Comparison of ENCODE assay signal across 10 cellular contexts in the genomic region with DNA sequence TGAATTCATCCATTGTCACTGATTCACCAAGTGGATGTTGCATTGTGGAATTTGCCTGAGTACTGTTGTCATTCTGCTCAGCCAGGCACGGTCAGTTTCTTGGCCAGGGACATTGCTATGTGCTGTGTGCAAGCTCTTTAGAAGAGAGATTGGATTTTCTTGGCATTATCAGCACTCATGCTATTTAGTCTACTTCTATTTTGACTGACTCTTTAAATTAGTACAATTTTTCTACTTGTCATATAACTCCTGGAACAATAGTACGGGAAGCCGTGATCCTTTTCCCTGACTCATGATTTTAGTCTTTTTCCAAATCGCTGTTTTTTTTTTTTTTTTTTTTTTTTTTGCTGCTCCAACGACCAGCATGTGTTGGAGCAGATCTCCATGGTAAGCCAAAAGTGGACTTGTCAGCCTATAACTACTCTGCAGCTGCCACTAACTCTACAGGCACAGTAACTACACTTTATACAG.
DNase-seq lines count a peak whose midpoint lies in the region; ATAC-seq, FAIRE-seq and TF ChIP-seq lines count a peak whose summit lies in the region.
"Had no signal": no experiment of that assay in that cellular context is flagged by ENCODE, and none has a peak within 500 bp of the region (broad histone marks: within the 10 kb centered on the region; RNA-seq: fewer than 3 reads in every experiment).

No MANE protein-coding gene starts in this region.

- no peaks in the 10 kb centered on the region for H3K27me3 Mint-ChIP-seq in activated CD4-positive, alpha-beta T cell treated with anti-CD3 and anti-CD28 coated beads, Interleukin-2, amount 10 ng/mL, durations not matched to agents 7 days and 5 days
- H3K27me3 Mint-ChIP-seq in WTC11 (ENCODE audit: low read depth): no peaks in the 10 kb centered on the region

- peaks cover 79% of the 10 kb centered on the region for H3K4me1 Mint-ChIP-seq in activated CD4-positive, alpha-beta T cell treated with anti-CD3 and anti-CD28 coated beads, Interleukin-2, amount 10 ng/mL, durations not matched to agents 7 days and 5 days
- H3K4me1 Mint-ChIP-seq in WTC11: no peaks in the 10 kb centered on the region

- H3K9me3 Mint-ChIP-seq in activated CD4-positive, alpha-beta T cell treated with anti-CD3 and anti-CD28 coated beads, Interleukin-2, amount 10 ng/mL, durations not matched to agents 7 days and 5 days: no peaks in the 10 kb centered on the region
- no peaks in the 10 kb centered on the region for H3K9me3 Mint-ChIP-seq in WTC11

- no peak overlapping the region for H3K4me2 ChIP-seq in HepG2 (ENCODE audit: low read depth, low read length)

- in situ Hi-C loops in HepG2 (cut with HindIII; ENCODE audit: extremely low pct_ligation_motif_present, low pct_unique_long_range_greater_than_20kb): loop anchor here (25.0 kb wide), 1 partner anchor 506 kb away; no protein-coding TSS in a partner anchor

- no peak for TF ChIP-seq EP300 in HepG2 (IDR thresholded peaks at IDR 0.05; ENCODE audit: low read depth in 2 of 2, low read length in 2 of 2)
- TF ChIP-seq EP300 in HepG2 (CRISPR knock-in tag; IDR thresholded peaks at IDR 0.05; ENCODE audit: borderline replicate concordance): no peak

- H3K9ac ChIP-seq in colonic mucosa (ENCODE audit: low read depth in 2 of 2, low read length in 2 of 2): no peak overlapping the region
- H3K9ac ChIP-seq in HepG2 (ENCODE audit: insufficient read depth, low read depth, low read length): no peak overlapping the region

- H3K27ac Mint-ChIP-seq in activated CD4-positive, alpha-beta T cell treated with anti-CD3 and anti-CD28 coated beads, Interleukin-2, amount 10 ng/mL, durations not matched to agents 7 days and 5 days: peak overlapping the region; percentile 82
- no peak overlapping the region for H3K27ac Mint-ChIP-seq in WTC11

- TF ChIP-seq CTCF in colonic mucosa (IDR thresholded peaks at IDR 0.05): no peak
- TF ChIP-seq CTCF in HepG2 (CRISPR knock-in tag; IDR thresholded peaks at IDR 0.05): no peak
- no peak for TF ChIP-seq CTCF in WTC11 (IDR thresholded peaks at IDR 0.05)

- no peaks in the 10 kb centered on the region for H3K27me3 ChIP-seq in colonic mucosa
- no peaks in the 10 kb centered on the region for H3K27me3 ChIP-seq in HepG2 (ENCODE audit: control insufficient read depth in 1 of 2, insufficient read depth in 2 of 2, low read length in 2 of 2)

- H3K79me2 ChIP-seq in HepG2 (ENCODE audit: insufficient read depth, low read length): no peaks in the 10 kb centered on the region

- no peak overlapping the region for H2AFZ ChIP-seq in HepG2 (ENCODE audit: low read length)

- POLR2A ChIA-PET in activated CD4-positive, alpha-beta T cell treated with anti-CD3 and anti-CD28 coated beads, Interleukin-2, amount 10 ng/mL, durations not matched to agents 7 days and 5 days (lab: Charles Lee): no interaction called here
- POLR2A ChIA-PET in HepG2 (lab: Yijun Ruan, JAX) (no interaction called here), WTC11 (lab: Charles Lee) (no interaction called here)

- BruUV-seq in HepG2 (replicated peaks; lab: Mats Ljungman, UMichigan): no TSS peak

- no peaks in the 10 kb centered on the region for H3K36me3 ChIP-seq in colonic mucosa
- H3K36me3 ChIP-seq in HepG2 (replicated peaks in 1 of 2; ENCODE audit: control insufficient read depth in 1 of 2, insufficient read depth in 2 of 2, low read length in 2 of 2): peaks cover 13 to 49% of the 10 kb centered on the region in 2 experiments

- H3K4me3 ChIP-seq in colonic mucosa: no peak overlapping the region
- no peak overlapping the region for H3K4me3 ChIP-seq in HepG2 (replicated peaks in 1 of 3; ENCODE audit: insufficient read depth in 1 of 3, low read depth in 2 of 3, low read length in 3 of 3)

- H3K4me1 ChIP-seq in colonic mucosa (no peaks in the 10 kb centered on the region), HepG2 (ENCODE audit: insufficient read depth, low read length) (peaks cover 8% of the 10 kb centered on the region; the same call in 1 of the 2 replicates)

- no peak for FAIRE-seq in HepG2 (lab: Jason Lieb, UNC)

- ATAC-seq in HepG2: 0 out of 3 replicates have a peak, but pooled peaks have one; percentile 20
- ATAC-seq in WTC11: no peak
- no peak for ATAC-seq in GM19452 (IDR thresholded peaks at IDR 0.05; ENCODE audit: unreplicated experiment)
- ATAC-seq: sciatic nerve had no signal

- H3K36me3 Mint-ChIP-seq in activated CD4-positive, alpha-beta T cell treated with anti-CD3 and anti-CD28 coated beads, Interleukin-2, amount 10 ng/mL, durations not matched to agents 7 days and 5 days (ENCODE audit: low read depth): peaks cover 90% of the 10 kb centered on the region
- peaks cover 39% of the 10 kb centered on the region for H3K36me3 Mint-ChIP-seq in WTC11

- TF ChIP-seq POLR2A in HepG2 (IDR thresholded peaks at IDR 0.05; ENCODE audit: insufficient read depth in 1 of 2, low read depth in 2 of 2, low read length in 2 of 2): no peak

- DNase-seq in activated CD4-positive, alpha-beta T cell treated with anti-CD3 and anti-CD28 coated beads, Interleukin-2, amount 10 ng/mL, durations not matched to agents 7 days and 5 days: no peak
- no peak for DNase-seq in activated CD4-positive, alpha-beta T cell treated with anti-CD3 and anti-CD28 coated beads for 48 hours
- DNase-seq in colonic mucosa (no peak), HepG2 (ENCODE audit: low spot score) (no peak), substantia nigra (lab: John Stamatoyannopoulos, UW) (peak in 20 of 49 donors; percentile 9 to 62 (median 28)), middle frontal gyrus (ENCODE audit: extremely low spot score, low spot score) (no peak), WTC11 (ENCODE audit: low spot score) (no peak)
- DNase-seq: NCI-H1092 treated with DMSO at 0.1 percent for 48 hours had no signal

- H4K20me1 ChIP-seq in HepG2 (ENCODE audit: insufficient read depth, low read length): no peaks in the 10 kb centered on the region

- intact Hi-C loops in colonic mucosa (cut with DNase I) (no loop called here), HepG2 (cut with micrococcal nuclease; ENCODE audit: unreplicated experiment) (no loop called here)

- CTCF ChIA-PET in activated CD4-positive, alpha-beta T cell treated with anti-CD3 and anti-CD28 coated beads, Interleukin-2, amount 10 ng/mL, durations not matched to agents 7 days and 5 days (lab: Charles Lee): interaction anchor here (1.3 to 1.6 kb wide), 2 partner anchors 12 kb away, joined by 3 to 5 read pairs; no protein-coding TSS in a partner anchor
- CTCF ChIA-PET in HepG2 (lab: Yijun Ruan, JAX; ENCODE audit: low intra/inter-chr PET ratio, low total read pairs): no interaction called here
- CTCF ChIA-PET in WTC11 (lab: Charles Lee): no interaction called here

- H3K9me3 ChIP-seq in colonic mucosa (no peaks in the 10 kb centered on the region), HepG2 (ENCODE audit: low read length) (no peaks in the 10 kb centered on the region)

- H3K27ac ChIP-seq in colonic mucosa (peak overlapping the region; percentile 22), HepG2 (ENCODE audit: extremely low read length, insufficient read depth, low read length) (no peak overlapping the region), substantia nigra (ENCODE audit: low read depth, low read length, poor library complexity, severe bottlenecking) (peak overlapping the region; percentile 82)

- peak overlapping the region; percentile 37 for H3K4me3 Mint-ChIP-seq in activated CD4-positive, alpha-beta T cell treated with anti-CD3 and anti-CD28 coated beads, Interleukin-2, amount 10 ng/mL, durations not matched to agents 7 days and 5 days
- no peak overlapping the region for H3K4me3 Mint-ChIP-seq in WTC11

- WGBS in HepG2 (ENCODE audit: low lambda C conversion rate): 91% methylated on average over 5 of the region's 5 CpGs

- TF ChIP-seq RAD21 in HepG2 (CRISPR knock-in tag; IDR thresholded peaks at IDR 0.05): no peak

TF ChIP-seq in HepG2, 621 proteins besides CTCF, POLR2A, EP300 and RAD21:
- peak; percentile 22 to 59; a peak in 2 of 4 replicates for TF ChIP-seq MAFK (conservative IDR thresholded peaks at IDR 0.05 in 1 of 2, IDR thresholded peaks at IDR 0.05 in 1 of 2; ENCODE audit: low read length in 2 of 2)
- TF ChIP-seq HNRNPK (IDR thresholded peaks at IDR 0.05; ENCODE audit: low read depth, low read length, poor library complexity, severe bottlenecking): no peak
TF ChIP-seq in HepG2: peak in this region for 1.

TF ChIP-seq in WTC11, 78 proteins besides CTCF, POLR2A, EP300 and RAD21 (continues in another document):
- TF ChIP-seq, protein P1, sequence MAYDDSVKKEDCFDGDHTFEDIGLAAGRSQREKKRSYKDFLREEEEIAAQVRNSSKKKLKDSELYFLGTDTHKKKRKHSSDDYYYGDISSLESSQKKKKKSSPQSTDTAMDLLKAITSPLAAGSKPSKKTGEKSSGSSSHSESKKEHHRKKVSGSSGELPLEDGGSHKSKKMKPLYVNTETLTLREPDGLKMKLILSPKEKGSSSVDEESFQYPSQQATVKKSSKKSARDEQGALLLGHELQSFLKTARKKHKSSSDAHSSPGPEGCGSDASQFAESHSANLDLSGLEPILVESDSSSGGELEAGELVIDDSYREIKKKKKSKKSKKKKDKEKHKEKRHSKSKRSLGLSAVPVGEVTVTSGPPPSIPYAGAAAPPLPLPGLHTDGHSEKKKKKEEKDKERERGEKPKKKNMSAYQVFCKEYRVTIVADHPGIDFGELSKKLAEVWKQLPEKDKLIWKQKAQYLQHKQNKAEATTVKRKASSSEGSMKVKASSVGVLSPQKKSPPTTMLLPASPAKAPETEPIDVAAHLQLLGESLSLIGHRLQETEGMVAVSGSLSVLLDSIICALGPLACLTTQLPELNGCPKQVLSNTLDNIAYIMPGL (CRISPR knock-in tag; IDR thresholded peaks at IDR 0.05): no peak
- TF ChIP-seq, protein P2, sequence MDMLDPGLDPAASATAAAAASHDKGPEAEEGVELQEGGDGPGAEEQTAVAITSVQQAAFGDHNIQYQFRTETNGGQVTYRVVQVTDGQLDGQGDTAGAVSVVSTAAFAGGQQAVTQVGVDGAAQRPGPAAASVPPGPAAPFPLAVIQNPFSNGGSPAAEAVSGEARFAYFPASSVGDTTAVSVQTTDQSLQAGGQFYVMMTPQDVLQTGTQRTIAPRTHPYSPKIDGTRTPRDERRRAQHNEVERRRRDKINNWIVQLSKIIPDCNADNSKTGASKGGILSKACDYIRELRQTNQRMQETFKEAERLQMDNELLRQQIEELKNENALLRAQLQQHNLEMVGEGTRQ (CRISPR knock-in tag; IDR thresholded peaks at IDR 0.05): no peak
- TF ChIP-seq NFYB (CRISPR knock-in tag; conservative IDR thresholded peaks at IDR 0.05; ENCODE audit: low read depth): no peak
- TF ChIP-seq, protein P3, sequence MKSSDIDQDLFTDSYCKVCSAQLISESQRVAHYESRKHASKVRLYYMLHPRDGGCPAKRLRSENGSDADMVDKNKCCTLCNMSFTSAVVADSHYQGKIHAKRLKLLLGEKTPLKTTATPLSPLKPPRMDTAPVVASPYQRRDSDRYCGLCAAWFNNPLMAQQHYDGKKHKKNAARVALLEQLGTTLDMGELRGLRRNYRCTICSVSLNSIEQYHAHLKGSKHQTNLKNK (CRISPR knock-in tag; IDR thresholded peaks at IDR 0.05): no peak
